ENCODE assay signal across 1 cellular context in the genomic region with DNA sequence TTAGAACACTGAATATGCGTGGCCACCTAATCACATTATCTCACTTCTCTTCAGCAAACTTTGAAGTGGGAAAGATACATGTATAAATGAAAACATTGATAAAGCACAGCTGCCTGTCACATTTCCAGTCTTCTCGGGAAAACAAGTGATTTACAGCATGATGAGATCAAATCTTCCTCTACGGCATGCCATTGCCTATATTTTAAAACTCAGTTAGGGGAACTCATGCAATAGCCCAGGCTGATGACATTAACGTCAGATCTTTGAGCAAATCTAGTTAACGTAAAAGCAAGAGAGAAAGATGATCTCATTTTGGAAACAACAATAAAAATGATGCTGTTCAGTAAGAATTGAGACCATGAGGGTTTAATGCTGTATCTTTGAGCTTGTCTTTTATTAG.
TF ChIP-seq lines count a peak whose summit lies in the region.

No MANE protein-coding gene starts in this region.

TF ChIP-seq in K562, 482 proteins besides CTCF, POLR2A, EP300 and RAD21 (continued from another document):
- TF ChIP-seq, protein P1, sequence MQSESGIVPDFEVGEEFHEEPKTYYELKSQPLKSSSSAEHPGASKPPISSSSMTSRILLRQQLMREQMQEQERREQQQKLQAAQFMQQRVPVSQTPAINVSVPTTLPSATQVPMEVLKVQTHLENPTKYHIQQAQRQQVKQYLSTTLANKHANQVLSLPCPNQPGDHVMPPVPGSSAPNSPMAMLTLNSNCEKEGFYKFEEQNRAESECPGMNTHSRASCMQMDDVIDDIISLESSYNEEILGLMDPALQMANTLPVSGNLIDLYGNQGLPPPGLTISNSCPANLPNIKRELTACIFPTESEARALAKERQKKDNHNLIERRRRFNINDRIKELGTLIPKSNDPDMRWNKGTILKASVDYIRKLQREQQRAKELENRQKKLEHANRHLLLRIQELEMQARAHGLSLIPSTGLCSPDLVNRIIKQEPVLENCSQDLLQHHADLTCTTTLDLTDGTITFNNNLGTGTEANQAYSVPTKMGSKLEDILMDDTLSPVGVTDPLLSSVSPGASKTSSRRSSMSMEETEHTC (IDR thresholded peaks at IDR 0.05): no peak
- TF ChIP-seq, protein P2, sequence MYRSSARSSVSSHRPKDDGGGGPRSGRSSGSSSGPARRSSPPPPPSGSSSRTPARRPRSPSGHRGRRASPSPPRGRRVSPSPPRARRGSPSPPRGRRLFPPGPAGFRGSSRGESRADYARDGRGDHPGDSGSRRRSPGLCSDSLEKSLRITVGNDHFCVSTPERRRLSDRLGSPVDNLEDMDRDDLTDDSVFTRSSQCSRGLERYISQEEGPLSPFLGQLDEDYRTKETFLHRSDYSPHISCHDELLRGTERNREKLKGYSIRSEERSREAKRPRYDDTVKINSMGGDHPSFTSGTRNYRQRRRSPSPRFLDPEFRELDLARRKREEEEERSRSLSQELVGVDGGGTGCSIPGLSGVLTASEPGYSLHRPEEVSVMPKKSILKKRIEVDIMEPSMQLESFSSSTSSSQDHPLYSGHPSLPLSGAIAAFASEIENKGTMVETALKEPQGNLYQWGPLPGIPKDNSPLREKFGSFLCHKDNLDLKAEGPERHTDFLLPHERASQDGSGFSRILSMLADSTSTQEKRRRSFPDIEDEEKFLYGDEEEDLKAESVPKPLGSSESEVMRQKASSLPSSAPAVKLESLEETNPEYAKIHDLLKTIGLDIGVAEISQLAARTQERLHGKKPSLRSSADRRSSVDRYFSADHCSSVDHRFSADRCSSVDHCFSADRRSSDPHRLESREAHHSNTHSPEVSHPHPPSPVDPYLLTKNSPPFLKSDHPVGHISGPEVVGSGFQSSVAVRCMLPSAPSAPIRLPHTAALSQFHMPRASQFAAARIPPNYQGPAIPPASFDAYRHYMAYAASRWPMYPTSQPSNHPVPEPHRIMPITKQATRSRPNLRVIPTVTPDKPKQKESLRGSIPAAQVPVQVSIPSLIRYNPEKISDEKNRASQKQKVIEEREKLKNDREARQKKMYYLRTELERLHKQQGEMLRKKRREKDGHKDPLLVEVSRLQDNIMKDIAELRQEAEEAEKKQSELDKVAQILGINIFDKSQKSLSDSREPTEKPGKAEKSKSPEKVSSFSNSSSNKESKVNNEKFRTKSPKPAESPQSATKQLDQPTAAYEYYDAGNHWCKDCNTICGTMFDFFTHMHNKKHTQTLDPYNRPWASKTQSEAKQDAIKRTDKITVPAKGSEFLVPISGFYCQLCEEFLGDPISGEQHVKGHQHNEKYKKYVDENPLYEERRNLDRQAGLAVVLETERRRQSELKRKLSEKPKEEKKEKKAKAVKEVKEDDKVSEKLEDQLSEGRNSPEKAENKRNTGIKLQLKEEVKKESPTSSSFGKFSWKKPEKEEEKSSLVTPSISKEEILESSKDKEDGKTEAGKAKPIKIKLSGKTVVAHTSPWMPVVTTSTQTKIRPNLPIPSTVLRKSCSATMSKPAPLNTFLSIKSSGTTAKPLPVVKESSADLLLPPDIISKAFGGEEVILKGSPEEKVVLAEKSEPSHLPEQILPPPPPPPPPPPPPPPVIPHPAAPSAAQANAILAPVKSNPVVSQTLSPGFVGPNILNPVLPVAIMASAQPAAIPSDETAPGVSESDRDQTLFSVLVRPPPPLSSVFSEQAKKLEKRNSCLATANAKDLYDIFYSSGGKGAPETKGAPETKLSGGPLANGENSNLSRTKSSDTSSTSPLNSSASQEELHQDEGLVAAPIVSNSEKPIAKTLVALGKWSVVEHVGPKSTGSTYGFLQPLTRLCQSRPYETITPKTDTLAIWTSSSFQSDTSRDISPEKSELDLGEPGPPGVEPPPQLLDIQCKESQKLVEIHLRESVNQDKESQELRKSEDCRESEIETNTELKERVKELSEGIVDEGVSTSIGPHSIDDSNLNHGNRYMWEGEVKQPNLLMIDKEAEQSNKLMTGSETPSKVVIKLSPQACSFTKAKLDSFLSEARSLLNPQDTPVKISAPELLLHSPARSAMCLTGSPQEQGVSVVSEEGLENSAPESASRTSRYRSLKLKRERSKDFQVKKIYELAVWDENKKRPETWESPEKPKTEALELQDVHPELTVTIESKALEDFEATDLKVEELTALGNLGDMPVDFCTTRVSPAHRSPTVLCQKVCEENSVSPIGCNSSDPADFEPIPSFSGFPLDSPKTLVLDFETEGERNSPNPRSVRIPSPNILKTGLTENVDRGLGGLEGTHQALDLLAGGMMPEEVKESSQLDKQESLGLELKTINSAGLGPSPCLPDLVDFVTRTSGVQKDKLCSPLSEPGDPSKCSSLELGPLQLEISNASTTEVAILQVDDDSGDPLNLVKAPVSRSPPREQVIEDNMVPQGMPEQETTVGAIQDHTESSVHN (IDR thresholded peaks at IDR 0.05; ENCODE audit: borderline replicate concordance in 1 of 2, low read depth in 1 of 2): peak in 1 of 2 experiments; percentile 47; a peak in 1 of 4 replicates
- TF ChIP-seq RFX5 (IDR thresholded peaks at IDR 0.05; ENCODE audit: low read depth, low read length) (no peak), TCFL5 (CRISPR knock-in tag; conservative IDR thresholded peaks at IDR 0.05) (no peak), MBD2 (IDR thresholded peaks at IDR 0.05; ENCODE audit: borderline replicate concordance, low read depth) (no peak), MEIS2 (IDR thresholded peaks at IDR 0.05; ENCODE audit: partially characterized antibody) (peak; percentile 92)
- TF ChIP-seq, protein P3, sequence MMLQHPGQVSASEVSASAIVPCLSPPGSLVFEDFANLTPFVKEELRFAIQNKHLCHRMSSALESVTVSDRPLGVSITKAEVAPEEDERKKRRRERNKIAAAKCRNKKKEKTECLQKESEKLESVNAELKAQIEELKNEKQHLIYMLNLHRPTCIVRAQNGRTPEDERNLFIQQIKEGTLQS (IDR thresholded peaks at IDR 0.05): peak; percentile 51
- TF ChIP-seq, protein P3 (CRISPR knock-in tag; conservative IDR thresholded peaks at IDR 0.05): no peak
- TF ChIP-seq, protein P4, sequence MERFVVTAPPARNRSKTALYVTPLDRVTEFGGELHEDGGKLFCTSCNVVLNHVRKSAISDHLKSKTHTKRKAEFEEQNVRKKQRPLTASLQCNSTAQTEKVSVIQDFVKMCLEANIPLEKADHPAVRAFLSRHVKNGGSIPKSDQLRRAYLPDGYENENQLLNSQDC (CRISPR knock-in tag; IDR thresholded peaks at IDR 0.05): no peak
TF ChIP-seq in K562: peak in this region for 5.
